ENCODE assay signal across 16 cellular contexts in genomic region chr3:169362261-169362660, GRCh38.
DNase-seq lines count a peak whose midpoint lies in the region; ATAC-seq, FAIRE-seq and TF ChIP-seq lines count a peak whose summit lies in the region.
"Had no signal": no experiment of that assay in that cellular context is flagged by ENCODE, and none has a peak within 500 bp of the region (broad histone marks: within the 10 kb centered on the region; RNA-seq: fewer than 3 reads in every experiment).

No MANE protein-coding gene starts in this region.

- no peak overlapping the region for H4K91ac ChIP-seq in IMR-90 (ENCODE audit: insufficient read depth, low read depth, low read length)

- H3K9me3 Mint-ChIP-seq in astrocyte (ENCODE audit: unreplicated experiment): no peaks in the 10 kb centered on the region

- no peak overlapping the region for H3K23ac ChIP-seq in IMR-90 (ENCODE audit: low read depth, low read length)

- no peaks in the 10 kb centered on the region for H3K36me3 Mint-ChIP-seq in astrocyte (ENCODE audit: low read depth, unreplicated experiment)

- peaks cover 8% of the 10 kb centered on the region for H3K4me1 Mint-ChIP-seq in astrocyte (ENCODE audit: low read depth, unreplicated experiment)

- peak; percentile 51 for DNase-seq in BE2C
- DNase-seq in IMR-90: peak; percentile 40
- peak; percentile 64 for DNase-seq in astrocyte (ENCODE audit: low read depth)
- peak; percentile 40 for DNase-seq in kidney tubule cell (ENCODE audit: low spot score)
- DNase-seq in effector CD4-positive, alpha-beta T cell: no peak
- no peak for DNase-seq in epidermal melanocyte (ENCODE audit: insufficient read length, low spot score)
- DNase-seq in NOMO-1 (lab: John Stamatoyannopoulos, UW; ENCODE audit: unreplicated experiment in 2 of 2): no peak
- DNase-seq in GM19240 (ENCODE audit: insufficient read length, low spot score): no peak
- DNase-seq: activated T-cell treated with anti-CD3 and anti-CD28 coated beads for 4 hours, amniotic stem cell, DMS79, GM23248, mesendoderm, NCI-H774, uterus had no signal

- no peaks in the 10 kb centered on the region; the same call in 1 of the 2 replicates for H3K9me1 ChIP-seq in IMR-90 (ENCODE audit: insufficient read depth, low read length)

- H3K4ac ChIP-seq in IMR-90 (ENCODE audit: low read depth, low read length): no peak overlapping the region

- BruUV-seq in IMR-90 (replicated peaks; lab: Mats Ljungman, UMichigan): no TSS peak

- no peaks in the 10 kb centered on the region for H3K79me1 ChIP-seq in IMR-90 (ENCODE audit: low read depth in 1 of 2, low read length in 2 of 2)

- TF ChIP-seq RAD21 in IMR-90 (IDR thresholded peaks at IDR 0.05; ENCODE audit: low read length): no peak

- H3K4me1 ChIP-seq in BE2C (peaks cover 3% of the 10 kb centered on the region), IMR-90 (ENCODE audit: control insufficient read depth, insufficient read depth, low read length) (no peaks in the 10 kb centered on the region), astrocyte (ENCODE audit: insufficient read depth, low read length) (no peaks in the 10 kb centered on the region)
- H3K4me1 ChIP-seq: uterus had no signal

- dilution Hi-C loops in IMR-90 (cut with HindIII; ENCODE audit: low sequenced_read_pairs, unreplicated experiment): no loop called here

- H2AK5ac ChIP-seq in IMR-90 (ENCODE audit: low read depth, low read length): no peak overlapping the region

- no peak overlapping the region for H3K4me3 ChIP-seq in BE2C (ENCODE audit: low read depth, low read length)
- no peak overlapping the region for H3K4me3 ChIP-seq in IMR-90 (ENCODE audit: insufficient read depth, low read depth, low read length)
- no peak overlapping the region for H3K4me3 ChIP-seq in astrocyte (ENCODE audit: insufficient read depth, low read depth, low read length)
- H3K4me3 ChIP-seq: GM23248, uterus had no signal

- no peak overlapping the region for H4K8ac ChIP-seq in IMR-90 (ENCODE audit: low read depth in 2 of 2, low read length in 2 of 2)

- in situ Hi-C loops in IMR-90 (cut with MboI; ENCODE audit: low sequenced_read_pairs): no loop called here

- intact Hi-C loops in IMR-90 (cut with micrococcal nuclease): no loop called here

- no peak overlapping the region for H2BK15ac ChIP-seq in IMR-90 (ENCODE audit: low read depth, low read length)

- POLR2A ChIA-PET in IMR-90 (lab: Charles Lee; ENCODE audit: unreplicated experiment): no interaction called here

- no peak overlapping the region for H2BK20ac ChIP-seq in IMR-90 (ENCODE audit: low read depth, low read length)

- H2BK5ac ChIP-seq in IMR-90 (ENCODE audit: low read depth, low read length, poor library complexity, severe bottlenecking): no peak overlapping the region

- H3K4me2 ChIP-seq in IMR-90 (ENCODE audit: low read depth, low read length) (no peak overlapping the region), astrocyte (ENCODE audit: low read length) (no peak overlapping the region)

- H4K5ac ChIP-seq in IMR-90 (ENCODE audit: low read depth, low read length): no peak overlapping the region

- no peak for FAIRE-seq in astrocyte (lab: Jason Lieb, UNC)
- FAIRE-seq: GM12891 had no signal

- TF ChIP-seq CTCF in BE2C (IDR thresholded peaks at IDR 0.05; ENCODE audit: low read depth, low read length): no peak
- no peak for TF ChIP-seq CTCF in IMR-90 (conservative IDR thresholded peaks at IDR 0.05; ENCODE audit: low read depth, low read length)
- no peak for TF ChIP-seq CTCF in astrocyte (IDR thresholded peaks at IDR 0.05; ENCODE audit: insufficient read depth, low read depth, low read length)

- no peaks in the 10 kb centered on the region for H3K36me3 ChIP-seq in BE2C
- no peaks in the 10 kb centered on the region for H3K36me3 ChIP-seq in IMR-90 (ENCODE audit: control insufficient read depth, insufficient read depth, low read length)
- H3K36me3 ChIP-seq in astrocyte (ENCODE audit: insufficient read depth, low read length): no peaks in the 10 kb centered on the region
- H3K36me3 ChIP-seq: uterus had no signal

- H3K9me3 ChIP-seq in BE2C: no peaks in the 10 kb centered on the region
- H3K9me3 ChIP-seq in IMR-90 (ENCODE audit: control insufficient read depth, insufficient read depth, low read length): no peaks in the 10 kb centered on the region
- H3K9me3 ChIP-seq in astrocyte (ENCODE audit: insufficient read depth, low read depth, low read length): no peaks in the 10 kb centered on the region
- H3K9me3 ChIP-seq: uterus had no signal

- no peak overlapping the region for H2BK120ac ChIP-seq in IMR-90 (ENCODE audit: low read depth, low read length)

- no CpG with 5 or more reads among the region's 2 CpGs for WGBS in IMR-90 (ENCODE audit: extremely low coverage in 2 of 2, insufficient read length in 1 of 2), 2 experiments

- no peak overlapping the region for H2AFZ ChIP-seq in IMR-90 (replicated peaks; ENCODE audit: low read length, poor library complexity)
- no peak overlapping the region for H2AFZ ChIP-seq in astrocyte (ENCODE audit: low read depth, low read length)
- H2AFZ ChIP-seq: GM23248 had no signal

- H3K27ac ChIP-seq in IMR-90 (ENCODE audit: insufficient read depth, low read length) (no peak overlapping the region), astrocyte (ENCODE audit: low read depth, low read length) (no peak overlapping the region)
- H3K27ac ChIP-seq: GM23248, uterus had no signal

- H3K27me3 Mint-ChIP-seq in astrocyte (ENCODE audit: low read depth, unreplicated experiment): no peaks in the 10 kb centered on the region

- H4K20me1 ChIP-seq in IMR-90 (ENCODE audit: insufficient read depth, low read length) (no peaks in the 10 kb centered on the region), astrocyte (ENCODE audit: insufficient read depth, low read length) (no peaks in the 10 kb centered on the region)

- H3K27me3 ChIP-seq in BE2C (no peaks in the 10 kb centered on the region), IMR-90 (ENCODE audit: control insufficient read depth, insufficient read depth, low read length) (no peaks in the 10 kb centered on the region; the same call in 1 of the 2 replicates), astrocyte (ENCODE audit: insufficient read depth, low read length) (no peaks in the 10 kb centered on the region)
- H3K27me3 ChIP-seq: uterus had no signal

- no peak overlapping the region for H3K4me3 Mint-ChIP-seq in astrocyte (ENCODE audit: unreplicated experiment)

- CTCF ChIA-PET in IMR-90 (lab: Yijun Ruan, JAX): no interaction called here

- H2AK9ac ChIP-seq in IMR-90 (replicated peaks; ENCODE audit: low read depth, low read length, poor library complexity): no peak overlapping the region

- H3K27ac Mint-ChIP-seq in astrocyte (ENCODE audit: unreplicated experiment): peak overlapping the region; percentile 63

- H3K56ac ChIP-seq in IMR-90 (ENCODE audit: extremely low read depth, insufficient read depth, low read length): no peak overlapping the region

- no peak overlapping the region for H3K14ac ChIP-seq in IMR-90 (replicated peaks; ENCODE audit: low read depth, low read length)

- H3K9ac ChIP-seq in IMR-90 (ENCODE audit: low read depth, low read length): no peak overlapping the region
- no peak overlapping the region for H3K9ac ChIP-seq in astrocyte (ENCODE audit: low read length)
- H3K9ac ChIP-seq: GM23248 had no signal

- no peak overlapping the region for H3K18ac ChIP-seq in IMR-90 (ENCODE audit: low read depth, low read length)

- H3K79me2 ChIP-seq in astrocyte (ENCODE audit: insufficient read depth, low read length): no peaks in the 10 kb centered on the region

- no peak for ATAC-seq in IMR-90 (ENCODE audit: low read depth)

- no peak for TF ChIP-seq POLR2A in IMR-90 (IDR thresholded peaks at IDR 0.05; ENCODE audit: low read depth, low read length)

TF ChIP-seq in IMR-90, 13 proteins besides CTCF, POLR2A, EP300 and RAD21:
- TF ChIP-seq NFE2L2 (IDR thresholded peaks at IDR 0.05; ENCODE audit: low read depth, low read length) (no peak), MAZ (IDR thresholded peaks at IDR 0.05; ENCODE audit: borderline replicate concordance, low read depth, low read length) (no peak), FOS (IDR thresholded peaks at IDR 0.05; ENCODE audit: low read depth, low read length) (no peak), SMC3 (IDR thresholded peaks at IDR 0.05; ENCODE audit: low read depth, low read length) (no peak), BHLHE40 (IDR thresholded peaks at IDR 0.05; ENCODE audit: low read depth, low read length) (no peak), CEBPB (IDR thresholded peaks at IDR 0.05; ENCODE audit: low read depth, low read length) (no peak), CHD1 (IDR thresholded peaks at IDR 0.05; ENCODE audit: low read depth, low read length) (no peak)
- TF ChIP-seq, protein P1, sequence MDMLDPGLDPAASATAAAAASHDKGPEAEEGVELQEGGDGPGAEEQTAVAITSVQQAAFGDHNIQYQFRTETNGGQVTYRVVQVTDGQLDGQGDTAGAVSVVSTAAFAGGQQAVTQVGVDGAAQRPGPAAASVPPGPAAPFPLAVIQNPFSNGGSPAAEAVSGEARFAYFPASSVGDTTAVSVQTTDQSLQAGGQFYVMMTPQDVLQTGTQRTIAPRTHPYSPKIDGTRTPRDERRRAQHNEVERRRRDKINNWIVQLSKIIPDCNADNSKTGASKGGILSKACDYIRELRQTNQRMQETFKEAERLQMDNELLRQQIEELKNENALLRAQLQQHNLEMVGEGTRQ (IDR thresholded peaks at IDR 0.05; ENCODE audit: low read depth, low read length): no peak
- TF ChIP-seq, protein P2, sequence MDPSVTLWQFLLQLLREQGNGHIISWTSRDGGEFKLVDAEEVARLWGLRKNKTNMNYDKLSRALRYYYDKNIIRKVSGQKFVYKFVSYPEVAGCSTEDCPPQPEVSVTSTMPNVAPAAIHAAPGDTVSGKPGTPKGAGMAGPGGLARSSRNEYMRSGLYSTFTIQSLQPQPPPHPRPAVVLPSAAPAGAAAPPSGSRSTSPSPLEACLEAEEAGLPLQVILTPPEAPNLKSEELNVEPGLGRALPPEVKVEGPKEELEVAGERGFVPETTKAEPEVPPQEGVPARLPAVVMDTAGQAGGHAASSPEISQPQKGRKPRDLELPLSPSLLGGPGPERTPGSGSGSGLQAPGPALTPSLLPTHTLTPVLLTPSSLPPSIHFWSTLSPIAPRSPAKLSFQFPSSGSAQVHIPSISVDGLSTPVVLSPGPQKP (IDR thresholded peaks at IDR 0.05; ENCODE audit: borderline replicate concordance, low read depth, low read length): no peak
TF ChIP-seq in IMR-90: peak in this region for 0.

Comparison
In these comparisons a context has a peak if more than half of its experiments do, and no peak if none do; other contexts are left out.
1. DNase-seq: peak in BE2C (single experiment), IMR-90 (single experiment), astrocyte (single experiment) and kidney tubule cell (single experiment); none in effector CD4-positive, alpha-beta T cell (single experiment), epidermal melanocyte (single experiment), NOMO-1 (0 of 2) and GM19240 (single experiment).